Comparison of ENCODE assay signal across 8 cellular contexts in the genomic region with DNA sequence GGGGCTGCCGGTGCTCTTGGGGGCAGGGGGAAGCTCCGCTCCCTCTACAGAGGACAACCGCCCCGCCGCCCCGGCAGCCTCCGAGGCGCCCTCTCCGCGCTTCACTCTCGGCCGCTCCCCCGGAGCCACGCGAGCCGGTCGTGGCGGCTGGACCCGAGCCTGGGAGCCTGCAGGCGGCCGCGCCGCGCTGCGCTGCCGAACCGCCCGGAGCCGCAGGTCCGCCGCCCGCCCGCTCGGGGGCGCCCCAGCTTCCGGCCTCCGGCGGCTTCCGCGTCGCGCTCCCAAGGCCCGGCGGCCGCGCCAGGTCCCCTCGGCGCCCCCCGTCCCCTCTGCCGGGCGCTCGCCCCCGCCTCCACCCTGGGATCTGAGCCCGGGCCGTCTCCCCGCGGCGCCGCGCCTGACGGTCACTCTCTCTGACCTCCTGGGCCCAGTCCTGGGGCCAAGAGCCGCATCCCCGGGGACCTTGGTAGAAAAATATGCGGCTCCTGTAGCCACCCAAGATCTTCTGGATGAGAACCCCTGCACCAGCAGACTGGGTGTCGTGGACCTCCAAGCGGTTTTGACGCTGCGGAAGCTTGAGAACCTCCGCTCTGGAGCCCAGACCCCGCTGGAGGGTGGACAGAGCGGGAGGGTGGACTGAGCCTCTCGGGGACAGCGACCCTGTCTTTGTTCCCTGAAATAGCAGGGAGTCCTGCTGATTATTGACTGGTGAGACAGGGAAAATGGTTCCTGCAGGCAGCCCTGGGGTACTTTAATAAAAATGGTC. TPM values are rescaled to one million over a fixed set of nuclear protein-coding genes. Genes with fewer than 3 reads are reported as not detected.
DNase-seq lines count a peak whose midpoint lies in the region; ATAC-seq lines count a peak whose summit lies in the region.

No MANE protein-coding gene starts in this region.

- peaks cover 13 to 41% (median 37%) of the 10 kb centered on the region in 11 experiments for H3K27me3 ChIP-seq in BLaER1 treated with 17β-estradiol and CSF1 and Interleukin-3, amounts not matched to agents 10 nM and 100 nM

- no peaks in the 10 kb centered on the region for H3K36me3 ChIP-seq in BLaER1 treated with 17β-estradiol and CSF1 and Interleukin-3, amounts not matched to agents 10 nM and 100 nM

- peak overlapping the region; percentile 65 to 87 (median 77) for H3K9ac ChIP-seq in BLaER1 treated with 17β-estradiol and CSF1 and Interleukin-3, amounts not matched to agents 10 nM and 100 nM

- peak; percentile 38 for ATAC-seq in GM19372 (IDR thresholded peaks at IDR 0.05; ENCODE audit: low read depth, unreplicated experiment)

- peaks cover 0 to under 1% (median 0%) of the 10 kb centered on the region in 11 experiments; a peak in 1 of 22 replicates for H3K9me3 ChIP-seq in BLaER1 treated with 17β-estradiol and CSF1 and Interleukin-3, amounts not matched to agents 10 nM and 100 nM (replicated peaks in 1 of 11)

- H4K20me1 ChIP-seq in BLaER1 treated with 17β-estradiol and CSF1 and Interleukin-3, amounts not matched to agents 10 nM and 100 nM: no peaks in the 10 kb centered on the region

- peaks cover under 1% of the 10 kb centered on the region for H3K36me3 Mint-ChIP-seq in activated CD4-positive, alpha-beta T cell treated with anti-CD3 and anti-CD28 coated beads, Interleukin-2, amount 10 ng/mL, durations not matched to agents 24 days and 14 days (ENCODE audit: low read depth)

- peaks cover 20% of the 10 kb centered on the region for H3K27me3 Mint-ChIP-seq in activated CD4-positive, alpha-beta T cell treated with anti-CD3 and anti-CD28 coated beads, Interleukin-2, amount 10 ng/mL, durations not matched to agents 24 days and 14 days

- H3K4me3 ChIP-seq in BLaER1 treated with 17β-estradiol and CSF1 and Interleukin-3, amounts not matched to agents 10 nM and 100 nM: peak overlapping the region; percentile 51 to 72 (median 58)

- H3K4me1 Mint-ChIP-seq in activated CD4-positive, alpha-beta T cell treated with anti-CD3 and anti-CD28 coated beads, Interleukin-2, amount 10 ng/mL, durations not matched to agents 24 days and 14 days: peaks cover 24% of the 10 kb centered on the region

- DNase-seq in HuH-7.5 (ENCODE audit: low spot score) (peak; percentile 86), medulla oblongata (ENCODE audit: extremely low spot score) (peak; percentile 56), cerebellar cortex (ENCODE audit: low spot score) (no peak)
- peak; percentile 93 for DNase-seq in activated CD4-positive, alpha-beta T cell treated with anti-CD3 and anti-CD28 coated beads, Interleukin-2, amount 10 ng/mL, durations not matched to agents 24 days and 14 days
- peak; percentile 46 for DNase-seq in effector CD8-positive, alpha-beta T cell (lab: John Stamatoyannopoulos, UW)
- peak; percentile 56 to 58 for DNase-seq in stimulated activated CD8-positive, alpha-beta memory T cell treated with anti-CD3 and anti-CD28 coated beads, Interleukin-15, amount 100 ng/mL, for 48 hours (ENCODE audit: low read depth in 2 of 2)

- peaks cover 5% of the 10 kb centered on the region for H3K9me3 Mint-ChIP-seq in activated CD4-positive, alpha-beta T cell treated with anti-CD3 and anti-CD28 coated beads, Interleukin-2, amount 10 ng/mL, durations not matched to agents 24 days and 14 days

- peak overlapping the region; percentile 76 for H3K4me3 Mint-ChIP-seq in activated CD4-positive, alpha-beta T cell treated with anti-CD3 and anti-CD28 coated beads, Interleukin-2, amount 10 ng/mL, durations not matched to agents 24 days and 14 days

- intact Hi-C loops in activated CD4-positive, alpha-beta T cell treated with anti-CD3 and anti-CD28 coated beads, Interleukin-2, amount 10 ng/mL, durations not matched to agents 24 days and 14 days (cut with micrococcal nuclease): loop anchor here (1.0 to 5.0 kb wide), 2 partner anchors 256 to 378 kb away; a partner anchor contains a TSS

- peaks cover 25 to 44% (median 35%) of the 10 kb centered on the region in 10 experiments for H3K4me1 ChIP-seq in BLaER1 treated with 17β-estradiol and CSF1 and Interleukin-3, amounts not matched to agents 10 nM and 100 nM

- H3K27ac Mint-ChIP-seq in activated CD4-positive, alpha-beta T cell treated with anti-CD3 and anti-CD28 coated beads, Interleukin-2, amount 10 ng/mL, durations not matched to agents 24 days and 14 days: peak overlapping the region; percentile 74

- H3K27ac ChIP-seq in BLaER1 treated with 17β-estradiol and CSF1 and Interleukin-3, amounts not matched to agents 10 nM and 100 nM: peak overlapping the region; percentile 45 to 79 (median 70); a peak in 21 of 22 replicates

- H3K4me2 ChIP-seq in BLaER1 treated with 17β-estradiol and CSF1 and Interleukin-3, amounts not matched to agents 10 nM and 100 nM: peak overlapping the region; percentile 81 to 96 (median 89)

RNA-seq across cellular contexts. Expression of a gene that starts 44.3 kb away (rescaled TPM):
- 24.6 and 26.7 TPM in 2 replicates for total RNA-seq in activated CD4-positive, alpha-beta T cell treated with anti-CD3 and anti-CD28 coated beads, Interleukin-2, amount 10 ng/mL, durations not matched to agents 24 days and 14 days
